ENCODE assay signal across 1 cellular context in the genomic region with DNA sequence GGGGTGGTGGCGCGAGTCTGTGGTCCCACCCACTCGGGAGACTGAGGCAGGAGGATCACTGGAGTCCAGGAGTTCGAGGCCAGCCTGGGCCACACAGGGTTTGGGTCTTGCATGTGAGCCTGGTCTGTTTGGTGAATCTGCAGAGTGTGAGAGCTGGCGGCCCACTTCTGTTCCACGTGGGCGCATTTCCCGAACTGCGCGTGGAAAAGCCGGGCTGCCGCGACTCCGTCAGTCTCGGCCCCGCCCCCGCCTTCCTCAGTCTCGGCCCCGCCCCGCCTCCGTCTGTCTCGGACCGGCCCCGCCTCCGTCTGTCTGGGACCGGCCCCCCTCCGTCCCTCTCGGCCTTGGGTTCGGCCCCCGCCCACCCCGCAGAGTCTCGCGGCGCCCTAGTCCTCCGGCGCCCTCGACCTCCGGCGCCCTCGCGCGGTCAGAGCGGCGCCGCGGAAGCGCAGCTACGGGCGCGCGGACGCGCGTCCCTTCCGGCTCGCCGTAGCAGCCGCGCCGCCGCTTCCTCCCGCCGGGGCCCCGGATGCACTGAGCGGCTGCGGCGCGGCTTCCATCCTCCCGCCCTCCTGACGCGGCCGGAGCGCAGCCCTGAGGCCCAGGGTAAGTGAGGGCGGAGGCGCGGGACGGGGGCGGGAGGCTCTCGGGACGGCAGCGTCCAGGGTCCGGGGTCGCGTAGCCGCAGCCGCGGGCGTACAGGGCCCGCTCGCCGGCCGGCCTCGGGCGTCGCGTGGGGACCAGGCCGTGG.
A peak's percentile ranks its signal among the peaks of the same experiment; 100 is the strongest.
TF ChIP-seq lines count a peak whose summit lies in the region.

A gene with protein sequence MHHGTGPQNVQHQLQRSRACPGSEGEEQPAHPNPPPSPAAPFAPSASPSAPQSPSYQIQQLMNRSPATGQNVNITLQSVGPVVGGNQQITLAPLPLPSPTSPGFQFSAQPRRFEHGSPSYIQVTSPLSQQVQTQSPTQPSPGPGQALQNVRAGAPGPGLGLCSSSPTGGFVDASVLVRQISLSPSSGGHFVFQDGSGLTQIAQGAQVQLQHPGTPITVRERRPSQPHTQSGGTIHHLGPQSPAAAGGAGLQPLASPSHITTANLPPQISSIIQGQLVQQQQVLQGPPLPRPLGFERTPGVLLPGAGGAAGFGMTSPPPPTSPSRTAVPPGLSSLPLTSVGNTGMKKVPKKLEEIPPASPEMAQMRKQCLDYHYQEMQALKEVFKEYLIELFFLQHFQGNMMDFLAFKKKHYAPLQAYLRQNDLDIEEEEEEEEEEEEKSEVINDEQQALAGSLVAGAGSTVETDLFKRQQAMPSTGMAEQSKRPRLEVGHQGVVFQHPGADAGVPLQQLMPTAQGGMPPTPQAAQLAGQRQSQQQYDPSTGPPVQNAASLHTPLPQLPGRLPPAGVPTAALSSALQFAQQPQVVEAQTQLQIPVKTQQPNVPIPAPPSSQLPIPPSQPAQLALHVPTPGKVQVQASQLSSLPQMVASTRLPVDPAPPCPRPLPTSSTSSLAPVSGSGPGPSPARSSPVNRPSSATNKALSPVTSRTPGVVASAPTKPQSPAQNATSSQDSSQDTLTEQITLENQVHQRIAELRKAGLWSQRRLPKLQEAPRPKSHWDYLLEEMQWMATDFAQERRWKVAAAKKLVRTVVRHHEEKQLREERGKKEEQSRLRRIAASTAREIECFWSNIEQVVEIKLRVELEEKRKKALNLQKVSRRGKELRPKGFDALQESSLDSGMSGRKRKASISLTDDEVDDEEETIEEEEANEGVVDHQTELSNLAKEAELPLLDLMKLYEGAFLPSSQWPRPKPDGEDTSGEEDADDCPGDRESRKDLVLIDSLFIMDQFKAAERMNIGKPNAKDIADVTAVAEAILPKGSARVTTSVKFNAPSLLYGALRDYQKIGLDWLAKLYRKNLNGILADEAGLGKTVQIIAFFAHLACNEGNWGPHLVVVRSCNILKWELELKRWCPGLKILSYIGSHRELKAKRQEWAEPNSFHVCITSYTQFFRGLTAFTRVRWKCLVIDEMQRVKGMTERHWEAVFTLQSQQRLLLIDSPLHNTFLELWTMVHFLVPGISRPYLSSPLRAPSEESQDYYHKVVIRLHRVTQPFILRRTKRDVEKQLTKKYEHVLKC (N-terminal part only) (plus strand): TSS at position 512 of the 751 bp plus-strand sequence. CDS start 10,678 bp downstream, outside the sequence.

TF ChIP-seq in SK-N-SH, 30 proteins besides CTCF, POLR2A, EP300 and RAD21 (continued from another document):
- TF ChIP-seq, protein P1, sequence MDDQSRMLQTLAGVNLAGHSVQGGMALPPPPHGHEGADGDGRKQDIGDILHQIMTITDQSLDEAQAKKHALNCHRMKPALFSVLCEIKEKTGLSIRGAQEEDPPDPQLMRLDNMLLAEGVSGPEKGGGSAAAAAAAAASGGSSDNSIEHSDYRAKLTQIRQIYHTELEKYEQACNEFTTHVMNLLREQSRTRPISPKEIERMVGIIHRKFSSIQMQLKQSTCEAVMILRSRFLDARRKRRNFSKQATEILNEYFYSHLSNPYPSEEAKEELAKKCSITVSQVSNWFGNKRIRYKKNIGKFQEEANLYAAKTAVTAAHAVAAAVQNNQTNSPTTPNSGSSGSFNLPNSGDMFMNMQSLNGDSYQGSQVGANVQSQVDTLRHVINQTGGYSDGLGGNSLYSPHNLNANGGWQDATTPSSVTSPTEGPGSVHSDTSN (IDR thresholded peaks at IDR 0.05): no peak
- TF ChIP-seq GABPA (IDR thresholded peaks at IDR 0.05; ENCODE audit: low read depth): peak; percentile 73
- TF ChIP-seq TCF12 (IDR thresholded peaks at IDR 0.05): no peak
- 0 out of 2 replicates have a peak, but pooled peaks have one; percentile 46 for TF ChIP-seq POLR2AphosphoS5 (IDR thresholded peaks at IDR 0.05; ENCODE audit: low read depth, low read length)
- TF ChIP-seq MXI1 (IDR thresholded peaks at IDR 0.05; ENCODE audit: low read depth, low read length): peak; percentile 72
- peak; percentile 18; the same call in 1 of the 2 replicates for TF ChIP-seq RCOR1 (IDR thresholded peaks at IDR 0.05; ENCODE audit: low read length)
- TF ChIP-seq SMC3 (IDR thresholded peaks at IDR 0.05; ENCODE audit: low read depth, low read length): peak; percentile 42; the same call in 1 of the 2 replicates
- TF ChIP-seq GATA2 (CRISPR knock-in tag; IDR thresholded peaks at IDR 0.05): no peak
- TF ChIP-seq, protein P2, sequence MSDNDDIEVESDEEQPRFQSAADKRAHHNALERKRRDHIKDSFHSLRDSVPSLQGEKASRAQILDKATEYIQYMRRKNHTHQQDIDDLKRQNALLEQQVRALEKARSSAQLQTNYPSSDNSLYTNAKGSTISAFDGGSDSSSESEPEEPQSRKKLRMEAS (IDR thresholded peaks at IDR 0.05; ENCODE audit: low read depth): peak; percentile 28; the same call in 1 of the 2 replicates
- TF ChIP-seq TAF1 (IDR thresholded peaks at IDR 0.05; ENCODE audit: borderline replicate concordance, low read depth, low read length): peak; percentile 46; the same call in 1 of the 2 replicates
- TF ChIP-seq FOSL2 (IDR thresholded peaks at IDR 0.05; ENCODE audit: borderline replicate concordance, low read depth): no peak
- peak; percentile 80 for TF ChIP-seq ELF1 (IDR thresholded peaks at IDR 0.05)
- TF ChIP-seq, protein P3, sequence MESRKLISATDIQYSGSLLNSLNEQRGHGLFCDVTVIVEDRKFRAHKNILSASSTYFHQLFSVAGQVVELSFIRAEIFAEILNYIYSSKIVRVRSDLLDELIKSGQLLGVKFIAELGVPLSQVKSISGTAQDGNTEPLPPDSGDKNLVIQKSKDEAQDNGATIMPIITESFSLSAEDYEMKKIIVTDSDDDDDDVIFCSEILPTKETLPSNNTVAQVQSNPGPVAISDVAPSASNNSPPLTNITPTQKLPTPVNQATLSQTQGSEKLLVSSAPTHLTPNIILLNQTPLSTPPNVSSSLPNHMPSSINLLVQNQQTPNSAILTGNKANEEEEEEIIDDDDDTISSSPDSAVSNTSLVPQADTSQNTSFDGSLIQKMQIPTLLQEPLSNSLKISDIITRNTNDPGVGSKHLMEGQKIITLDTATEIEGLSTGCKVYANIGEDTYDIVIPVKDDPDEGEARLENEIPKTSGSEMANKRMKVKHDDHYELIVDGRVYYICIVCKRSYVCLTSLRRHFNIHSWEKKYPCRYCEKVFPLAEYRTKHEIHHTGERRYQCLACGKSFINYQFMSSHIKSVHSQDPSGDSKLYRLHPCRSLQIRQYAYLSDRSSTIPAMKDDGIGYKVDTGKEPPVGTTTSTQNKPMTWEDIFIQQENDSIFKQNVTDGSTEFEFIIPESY (IDR thresholded peaks at IDR 0.05; ENCODE audit: borderline replicate concordance, low read depth): peak; percentile 91
- TF ChIP-seq FOXM1 (IDR thresholded peaks at IDR 0.05; ENCODE audit: low read depth): no peak
- TF ChIP-seq, protein P4, sequence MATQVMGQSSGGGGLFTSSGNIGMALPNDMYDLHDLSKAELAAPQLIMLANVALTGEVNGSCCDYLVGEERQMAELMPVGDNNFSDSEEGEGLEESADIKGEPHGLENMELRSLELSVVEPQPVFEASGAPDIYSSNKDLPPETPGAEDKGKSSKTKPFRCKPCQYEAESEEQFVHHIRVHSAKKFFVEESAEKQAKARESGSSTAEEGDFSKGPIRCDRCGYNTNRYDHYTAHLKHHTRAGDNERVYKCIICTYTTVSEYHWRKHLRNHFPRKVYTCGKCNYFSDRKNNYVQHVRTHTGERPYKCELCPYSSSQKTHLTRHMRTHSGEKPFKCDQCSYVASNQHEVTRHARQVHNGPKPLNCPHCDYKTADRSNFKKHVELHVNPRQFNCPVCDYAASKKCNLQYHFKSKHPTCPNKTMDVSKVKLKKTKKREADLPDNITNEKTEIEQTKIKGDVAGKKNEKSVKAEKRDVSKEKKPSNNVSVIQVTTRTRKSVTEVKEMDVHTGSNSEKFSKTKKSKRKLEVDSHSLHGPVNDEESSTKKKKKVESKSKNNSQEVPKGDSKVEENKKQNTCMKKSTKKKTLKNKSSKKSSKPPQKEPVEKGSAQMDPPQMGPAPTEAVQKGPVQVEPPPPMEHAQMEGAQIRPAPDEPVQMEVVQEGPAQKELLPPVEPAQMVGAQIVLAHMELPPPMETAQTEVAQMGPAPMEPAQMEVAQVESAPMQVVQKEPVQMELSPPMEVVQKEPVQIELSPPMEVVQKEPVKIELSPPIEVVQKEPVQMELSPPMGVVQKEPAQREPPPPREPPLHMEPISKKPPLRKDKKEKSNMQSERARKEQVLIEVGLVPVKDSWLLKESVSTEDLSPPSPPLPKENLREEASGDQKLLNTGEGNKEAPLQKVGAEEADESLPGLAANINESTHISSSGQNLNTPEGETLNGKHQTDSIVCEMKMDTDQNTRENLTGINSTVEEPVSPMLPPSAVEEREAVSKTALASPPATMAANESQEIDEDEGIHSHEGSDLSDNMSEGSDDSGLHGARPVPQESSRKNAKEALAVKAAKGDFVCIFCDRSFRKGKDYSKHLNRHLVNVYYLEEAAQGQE (IDR thresholded peaks at IDR 0.05; ENCODE audit: low read depth, low read length): no peak
- peak; percentile 26; the same call in 1 of the 2 replicates for TF ChIP-seq SIN3A (IDR thresholded peaks at IDR 0.05; ENCODE audit: borderline replicate concordance, low read depth, low read length)
